10 cellular contexts compared by ENCODE assay signal in the genomic region with DNA sequence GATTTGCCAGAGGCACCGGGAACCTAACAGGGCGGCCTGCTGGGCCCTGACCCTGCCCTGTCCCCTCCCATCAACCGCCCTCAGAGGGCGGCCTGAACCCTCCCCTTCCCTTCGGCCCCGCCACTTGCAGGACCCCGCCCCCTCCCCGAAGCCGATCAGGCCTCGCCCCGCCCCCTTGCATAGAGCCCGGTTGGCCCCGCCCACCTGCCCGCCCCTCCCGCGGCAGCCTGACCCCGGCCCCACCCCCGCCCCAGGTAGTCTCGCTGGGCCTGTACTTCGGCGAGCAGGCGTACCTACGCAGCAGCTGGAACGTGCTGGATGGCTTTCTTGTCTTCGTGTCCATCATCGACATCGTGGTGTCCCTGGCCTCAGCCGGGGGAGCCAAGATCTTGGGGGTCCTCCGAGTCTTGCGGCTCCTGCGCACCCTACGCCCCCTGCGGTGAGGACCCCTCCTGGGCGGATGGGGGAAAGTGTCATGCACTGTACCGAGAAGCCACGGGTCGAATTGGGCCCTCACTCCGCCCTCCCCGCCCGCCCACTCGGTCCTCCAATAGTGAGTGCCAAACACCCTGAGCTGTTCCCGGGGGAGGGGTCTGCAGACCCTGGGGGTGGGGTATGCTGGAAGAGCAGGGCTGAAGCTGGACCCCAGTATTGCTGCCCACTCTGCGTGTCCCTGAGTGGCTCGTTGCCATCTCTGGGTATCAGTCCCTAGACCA.
DNase-seq lines count a peak whose midpoint lies in the region; ATAC-seq and TF ChIP-seq lines count a peak whose summit lies in the region.
"Had no signal": no experiment of that assay in that cellular context is flagged by ENCODE, and none has a peak within 500 bp of the region (broad histone marks: within the 10 kb centered on the region; RNA-seq: fewer than 3 reads in every experiment).

No MANE protein-coding gene starts in this region.

- TF ChIP-seq CTCF in MCF 10A (IDR thresholded peaks at IDR 0.05; ENCODE audit: unreplicated experiment): no peak
- TF ChIP-seq CTCF in testis (IDR thresholded peaks at IDR 0.05): no peak

- no TSS peak for BruUV-seq in MCF 10A (replicated peaks; lab: Mats Ljungman, UMichigan)

- no peak overlapping the region for H3K27ac Mint-ChIP-seq in MCF 10A (ENCODE audit: low read depth, unreplicated experiment)
- no peak overlapping the region for H3K27ac Mint-ChIP-seq in activated CD4-positive, alpha-beta T cell treated with anti-CD3 and anti-CD28 coated beads, Interleukin-2, amount 10 ng/mL, durations not matched to agents 7 days and 5 days

- H3K27me3 Mint-ChIP-seq in MCF 10A (ENCODE audit: insufficient read depth, unreplicated experiment): peaks cover 19% of the 10 kb centered on the region
- peaks cover 11% of the 10 kb centered on the region for H3K27me3 Mint-ChIP-seq in activated CD4-positive, alpha-beta T cell treated with anti-CD3 and anti-CD28 coated beads, Interleukin-2, amount 10 ng/mL, durations not matched to agents 7 days and 5 days

- intact Hi-C loops in MCF 10A (cut with micrococcal nuclease): no loop called here
- intact Hi-C loops in testis (cut with DNase I; ENCODE audit: low total_unique reads): no loop called here

- CTCF ChIA-PET in MCF 10A (lab: Yijun Ruan, JAX): interaction anchor here (0.6 kb wide), 1 partner anchor 190 kb away, joined by 3 read pairs; no protein-coding TSS in a partner anchor
- CTCF ChIA-PET in activated CD4-positive, alpha-beta T cell treated with anti-CD3 and anti-CD28 coated beads, Interleukin-2, amount 10 ng/mL, durations not matched to agents 7 days and 5 days (lab: Charles Lee): interaction anchor here (0.9 kb wide), 1 partner anchor 14 kb away, joined by 4 read pairs; no protein-coding TSS in a partner anchor

- no peak for ATAC-seq in GM19463 (IDR thresholded peaks at IDR 0.05; ENCODE audit: unreplicated experiment)

- H3K4me3 Mint-ChIP-seq in MCF 10A (ENCODE audit: unreplicated experiment): no peak overlapping the region
- H3K4me3 Mint-ChIP-seq in activated CD4-positive, alpha-beta T cell treated with anti-CD3 and anti-CD28 coated beads, Interleukin-2, amount 10 ng/mL, durations not matched to agents 7 days and 5 days: no peak overlapping the region

- H3K4me3 ChIP-seq in iPS DF 6.9 (ENCODE audit: low read length): peak overlapping the region; percentile 11; the same call in 1 of the 2 replicates
- H3K4me3 ChIP-seq in testis: no peak overlapping the region
- H3K4me3 ChIP-seq: prostate gland had no signal

- TF ChIP-seq POLR2A in testis (IDR thresholded peaks at IDR 0.05): no peak

- H3K27me3 ChIP-seq in iPS DF 6.9 (ENCODE audit: control insufficient read depth, insufficient read depth, low read length) (peaks cover 7% of the 10 kb centered on the region; the same call in 1 of the 2 replicates), testis (no peaks in the 10 kb centered on the region)

- H3K27ac ChIP-seq in iPS DF 6.9 (ENCODE audit: low read length) (no peak overlapping the region), testis (no peak overlapping the region)
- H3K27ac ChIP-seq: prostate gland had no signal

- POLR2A ChIA-PET in MCF 10A (lab: Yijun Ruan, JAX): no interaction called here
- POLR2A ChIA-PET in activated CD4-positive, alpha-beta T cell treated with anti-CD3 and anti-CD28 coated beads, Interleukin-2, amount 10 ng/mL, durations not matched to agents 7 days and 5 days (lab: Charles Lee): no interaction called here

- DNase-seq in T47D (ENCODE audit: low read depth in 1 of 2, low spot score in 1 of 2) (peak; percentile 70 to 89), MCF 10A (ENCODE audit: unreplicated experiment) (no peak), iPS DF 6.9 (ENCODE audit: low read depth, low spot score) (no peak), testis (peak; percentile 46), GDM1 (lab: John Stamatoyannopoulos, UW) (no peak), hepatic stellate cell (ENCODE audit: low spot score) (no peak)
- DNase-seq in activated CD4-positive, alpha-beta T cell treated with anti-CD3 and anti-CD28 coated beads, Interleukin-2, amount 10 ng/mL, durations not matched to agents 7 days and 5 days: peak; percentile 32
- DNase-seq: dermis blood vessel endothelial cell had no signal

- H3K4me1 ChIP-seq in iPS DF 6.9 (ENCODE audit: control insufficient read depth, insufficient read depth, low read length): peaks cover 16% of the 10 kb centered on the region
- peaks cover 16% of the 10 kb centered on the region for H3K4me1 ChIP-seq in testis
- H3K4me1 ChIP-seq: prostate gland had no signal

- H3K9me3 Mint-ChIP-seq in MCF 10A (ENCODE audit: unreplicated experiment): peaks cover 8% of the 10 kb centered on the region
- H3K9me3 Mint-ChIP-seq in activated CD4-positive, alpha-beta T cell treated with anti-CD3 and anti-CD28 coated beads, Interleukin-2, amount 10 ng/mL, durations not matched to agents 7 days and 5 days: no peaks in the 10 kb centered on the region

- in situ Hi-C loops in T47D (cut with HindIII; ENCODE audit: low pct_unique_long_range_greater_than_20kb, low sequenced_read_pairs): no loop called here

- WGBS in iPS DF 6.9 (ENCODE audit: insufficient coverage, insufficient read length): no CpG with 5 or more reads among the region's 44 CpGs
- 7 to 23% methylated on average over 3 to 30 of the region's 44 CpGs for WGBS in testis, 2 donors

- H3K9me3 ChIP-seq in iPS DF 6.9 (ENCODE audit: control insufficient read depth, insufficient read depth, low read length) (no peaks in the 10 kb centered on the region), testis (no peaks in the 10 kb centered on the region)
- H3K9me3 ChIP-seq: prostate gland had no signal

- no peaks in the 10 kb centered on the region for H3K36me3 ChIP-seq in iPS DF 6.9 (ENCODE audit: control insufficient read depth, insufficient read depth, low read length)
- H3K36me3 ChIP-seq in testis (ENCODE audit: low read depth, missing control alignments): no peaks in the 10 kb centered on the region
- H3K36me3 ChIP-seq: prostate gland had no signal

- H3K4me1 Mint-ChIP-seq in MCF 10A (ENCODE audit: insufficient read depth, unreplicated experiment): no peaks in the 10 kb centered on the region
- peaks cover 31% of the 10 kb centered on the region for H3K4me1 Mint-ChIP-seq in activated CD4-positive, alpha-beta T cell treated with anti-CD3 and anti-CD28 coated beads, Interleukin-2, amount 10 ng/mL, durations not matched to agents 7 days and 5 days

- no peaks in the 10 kb centered on the region for H3K36me3 Mint-ChIP-seq in MCF 10A (ENCODE audit: insufficient read depth, unreplicated experiment)
- H3K36me3 Mint-ChIP-seq in activated CD4-positive, alpha-beta T cell treated with anti-CD3 and anti-CD28 coated beads, Interleukin-2, amount 10 ng/mL, durations not matched to agents 7 days and 5 days (ENCODE audit: low read depth): peaks cover 31% of the 10 kb centered on the region

Comparison
In these comparisons a context has a peak if more than half of its experiments do, and no peak if none do; other contexts are left out.
1. DNase-seq: peak in T47D (2 of 2), activated CD4-positive, alpha-beta T cell treated with anti-CD3 and anti-CD28 coated beads, Interleukin-2, amount 10 ng/mL, durations not matched to agents 7 days and 5 days (single experiment) and testis (single experiment); none in MCF 10A (single experiment), iPS DF 6.9 (single experiment), GDM1 (single experiment) and hepatic stellate cell (single experiment).